In the genomic region with DNA sequence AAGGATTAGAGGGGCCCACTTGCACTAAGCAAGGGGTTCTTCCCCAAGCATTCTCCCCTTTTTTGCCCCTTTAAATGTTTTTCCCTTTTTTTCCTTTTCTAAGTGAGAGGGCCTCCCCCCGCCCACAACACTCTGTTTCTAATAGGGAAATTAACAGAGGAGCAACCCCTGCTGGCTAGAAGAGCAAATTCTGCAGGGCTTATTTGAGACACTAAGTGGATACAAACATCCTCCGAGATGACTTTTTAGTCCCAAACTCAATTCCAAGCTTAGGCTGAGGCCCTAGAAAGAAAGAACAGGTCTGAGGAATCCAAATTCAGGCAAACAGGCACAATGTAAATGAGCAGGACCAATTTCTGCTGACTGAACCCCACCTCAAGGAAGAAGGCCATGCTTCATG, we compare ENCODE assay signal across 25 cellular contexts.
DNase-seq lines count a peak whose midpoint lies in the region; ATAC-seq, FAIRE-seq and TF ChIP-seq lines count a peak whose summit lies in the region.
"Had no signal": no experiment of that assay in that cellular context is flagged by ENCODE, and none has a peak within 500 bp of the region (broad histone marks: within the 10 kb centered on the region; RNA-seq: fewer than 3 reads in every experiment).

No MANE protein-coding gene starts in this region.

- no peaks in the 10 kb centered on the region for H3K27me3 ChIP-seq in Loucy (ENCODE audit: insufficient read depth, low read length, poor library complexity, severe bottlenecking)
- H3K27me3 ChIP-seq in GM12878 (replicated peaks in 1 of 2; ENCODE audit: control insufficient read depth in 2 of 2, insufficient read depth in 2 of 2, low read length in 1 of 2), result peaks cover 0 to 2% of the 10 kb centered on the region in 2 experiments; a peak in 1 of 4 replicates
- H3K27me3 ChIP-seq: BLaER1, Peyer's patch had no signal

- DNase-seq in GM13976 (ENCODE audit: low spot score), result no peak
- DNase-seq in GM12878 (ENCODE audit: low read depth, low spot score), result no peak
- DNase-seq in islet precursor cell, result peak; percentile 17
- no peak for DNase-seq in Calu3
- no peak for DNase-seq in SHP77 (lab: John Stamatoyannopoulos, UW)
- DNase-seq: CD4-positive, alpha-beta T cell; HFFc6; IMR-90; NCI-H1092; NCI-H1417 treated with DMSO at 0.1 percent for 48 hours; NCI-H1694 treated with DMSO at 0.1 percent for 48 hours; NCI-H2081; NCI-H2227 treated with DMSO at 0.1 percent for 48 hours; NCI-H526 treated with DMSO at 0.1 percent for 48 hours; Peyer's patch; SK-N-SH; SW 1271 had no signal

- RAD21 ChIA-PET in GM12878 (lab: Charles Lee; ENCODE audit: unreplicated experiment), result no interaction called here

- no peaks in the 10 kb centered on the region for H3K79me2 ChIP-seq in Loucy (ENCODE audit: insufficient read depth, low read length)
- H3K79me2 ChIP-seq in GM12878 (ENCODE audit: control insufficient read depth, insufficient read depth, low read length), result no peaks in the 10 kb centered on the region

- no peak overlapping the region for H3K27ac Mint-ChIP-seq in Calu3 (ENCODE audit: unreplicated experiment)
- H3K27ac Mint-ChIP-seq: CD4-positive, alpha-beta T cell; HFFc6; T-helper 1 cell treated with Interleukin-12 subunit alpha and Interleukin-12 subunit beta and Interleukin-4 antibody, amounts not matched to agents 30 μg/mL and 1 μg/mL, for 36 hours had no signal

- H3K36me3 ChIP-seq in Loucy (ENCODE audit: insufficient read depth, low read length) (no peaks in the 10 kb centered on the region), GM12878 (ENCODE audit: control insufficient read depth in 2 of 2, insufficient read depth in 2 of 2, low read length in 1 of 2) (no peaks in the 10 kb centered on the region)
- H3K36me3 ChIP-seq: BLaER1, HAP-1, Peyer's patch had no signal

- no peaks in the 10 kb centered on the region for H3K9me2 ChIP-seq in Loucy (replicated peaks; ENCODE audit: low read depth, low read length)
- H3K9me2 ChIP-seq: SK-N-SH had no signal

- POLR2A ChIA-PET in GM12878 (lab: Charles Lee), result no interaction called here

- TF ChIP-seq CTCF in GM13976 (IDR thresholded peaks at IDR 0.05; ENCODE audit: borderline replicate concordance, control extremely low read depth, extremely low read depth, insufficient read depth, missing control alignments), result peak; percentile 11
- TF ChIP-seq CTCF in Loucy (conservative IDR thresholded peaks at IDR 0.05; ENCODE audit: low read length), result peak; percentile 35
- no peak for TF ChIP-seq CTCF in GM12878 (IDR thresholded peaks at IDR 0.05 in 2 of 3, conservative IDR thresholded peaks at IDR 0.05 in 1 of 3; ENCODE audit: control insufficient read depth in 2 of 3, extremely low read depth in 1 of 3, insufficient read depth in 1 of 3, low read depth in 3 of 3, low read length in 3 of 3)
- no peak for TF ChIP-seq CTCF in Calu3 (IDR thresholded peaks at IDR 0.05; ENCODE audit: unreplicated experiment)

- H3K4me3 ChIP-seq in Loucy (ENCODE audit: low read length, poor library complexity, severe bottlenecking), result no peak overlapping the region
- no peak overlapping the region for H3K4me3 ChIP-seq in GM12878
- H3K4me3 ChIP-seq: BLaER1, HAP-1, Peyer's patch had no signal

- TF ChIP-seq POLR2A in GM12878 (IDR thresholded peaks at IDR 0.05; ENCODE audit: low read depth, low read length), result no peak

- WGBS in GM12878 (ENCODE audit: insufficient coverage, insufficient replicate concordance, low lambda C conversion rate, missing lambda C conversion rate), result 7% methylated on average over 2 of the region's 2 CpGs

- H3K27ac ChIP-seq in GM12878 (ENCODE audit: control insufficient read depth, insufficient read depth), result no peak overlapping the region
- H3K27ac ChIP-seq: BLaER1, KMS-11, Peyer's patch had no signal

- in situ Hi-C loops in GM13976 (cut with MboI; ENCODE audit: low sequenced_read_pairs, unreplicated experiment), result no loop called here
- in situ Hi-C loops in GM12878 (cut with MboI), result no loop called here

- intact Hi-C loops in GM12878 (cut with micrococcal nuclease; ENCODE audit: unreplicated experiment), result no loop called here
- intact Hi-C loops in Calu3 (cut with micrococcal nuclease; ENCODE audit: unreplicated experiment), result no loop called here

- TF ChIP-seq RAD21 in GM12878 (IDR thresholded peaks at IDR 0.05; ENCODE audit: insufficient read depth, low read depth, low read length), result peak; percentile 20; the same call in 1 of the 2 replicates

- H4K20me1 ChIP-seq in Loucy (ENCODE audit: insufficient read depth, low read length, poor library complexity, severe bottlenecking) (no peaks in the 10 kb centered on the region), GM12878 (ENCODE audit: control insufficient read depth, insufficient read depth) (no peaks in the 10 kb centered on the region)
- H4K20me1 ChIP-seq: BLaER1 had no signal

- CTCF ChIA-PET in GM12878 (lab: Yijun Ruan, JAX) (no interaction called here), Calu3 (lab: Charles Lee) (no interaction called here)

- no peak overlapping the region for H2AFZ ChIP-seq in Loucy (ENCODE audit: low read length)
- H2AFZ ChIP-seq in GM12878 (ENCODE audit: control insufficient read depth, low read depth, low read length), result no peak overlapping the region

- H3K9me3 Mint-ChIP-seq in Calu3 (ENCODE audit: low read depth, unreplicated experiment), result no peaks in the 10 kb centered on the region
- H3K9me3 Mint-ChIP-seq: CD4-positive, alpha-beta T cell; T-helper 1 cell treated with Interleukin-12 subunit alpha and Interleukin-12 subunit beta and Interleukin-4 antibody, amounts not matched to agents 30 μg/mL and 1 μg/mL, for 36 hours had no signal

- H3K4me1 ChIP-seq in Loucy (ENCODE audit: insufficient read depth, low read length, poor library complexity, severe bottlenecking), result no peaks in the 10 kb centered on the region
- no peaks in the 10 kb centered on the region for H3K4me1 ChIP-seq in GM12878 (ENCODE audit: control insufficient read depth, insufficient read depth, low read length)
- H3K4me1 ChIP-seq: BLaER1, HAP-1, Peyer's patch had no signal

- ATAC-seq in GM12878 (no peak), HG02981 (IDR thresholded peaks at IDR 0.05; ENCODE audit: unreplicated experiment) (no peak)

- peaks cover 3% of the 10 kb centered on the region for H3K27me3 Mint-ChIP-seq in Calu3 (ENCODE audit: unreplicated experiment)

- BruUV-seq in GM12878 (replicated peaks; lab: Mats Ljungman, UMichigan) (no TSS peak), Calu3 (replicated peaks; lab: Mats Ljungman, UMichigan) (no TSS peak)

- H3K4me2 ChIP-seq in Loucy (ENCODE audit: low read depth, low read length, poor library complexity, severe bottlenecking) (no peak overlapping the region), GM12878 (ENCODE audit: control insufficient read depth, insufficient read depth) (no peak overlapping the region)
- H3K4me2 ChIP-seq: BLaER1, KMS-11, SK-N-SH had no signal

- TF ChIP-seq EP300 in GM12878 (IDR thresholded peaks at IDR 0.05; ENCODE audit: borderline replicate concordance in 1 of 2, control insufficient read depth in 1 of 2, low read depth in 2 of 2, low read length in 2 of 2), result no peak

- H3K4me3 Mint-ChIP-seq in Calu3 (ENCODE audit: low read depth, unreplicated experiment), result no peak overlapping the region
- H3K4me3 Mint-ChIP-seq: CD4-positive, alpha-beta T cell; HFFc6; T-helper 1 cell treated with Interleukin-12 subunit alpha and Interleukin-12 subunit beta and Interleukin-4 antibody, amounts not matched to agents 30 μg/mL and 1 μg/mL, for 36 hours had no signal

- H3K9ac ChIP-seq in Loucy (ENCODE audit: low read depth, low read length, poor library complexity, severe bottlenecking) (no peak overlapping the region), GM12878 (ENCODE audit: control insufficient read depth, insufficient read depth, low read length) (no peak overlapping the region)
- H3K9ac ChIP-seq: BLaER1, KMS-11, SK-N-SH had no signal

- H3K4me1 Mint-ChIP-seq in Calu3 (ENCODE audit: low read depth, unreplicated experiment), result no peaks in the 10 kb centered on the region

- H3K9me3 ChIP-seq in Loucy (ENCODE audit: insufficient read depth, low read depth, low read length) (no peaks in the 10 kb centered on the region; the same call in 1 of the 2 replicates), GM12878 (replicated peaks; ENCODE audit: control insufficient read depth, insufficient read depth, low read length) (no peaks in the 10 kb centered on the region)
- H3K9me3 ChIP-seq: HAP-1, Peyer's patch, SK-N-SH had no signal

- SMC1A ChIA-PET in GM12878 (lab: Charles Lee; ENCODE audit: uncharacterized antibody, unreplicated experiment), result no interaction called here

- H3F3A ChIP-seq in Loucy (ENCODE audit: low read depth), result no peaks in the 10 kb centered on the region

- FAIRE-seq in GM12878 (lab: Jason Lieb, UNC), result no peak
- FAIRE-seq: G401.6, GM19239 had no signal

- H3K36me3 Mint-ChIP-seq in Calu3 (ENCODE audit: insufficient read depth, unreplicated experiment), result no peaks in the 10 kb centered on the region

TF ChIP-seq in GM12878, 131 proteins besides CTCF, POLR2A, EP300 and RAD21 (continues in another document):
- TF ChIP-seq SMAD1 (IDR thresholded peaks at IDR 0.05; ENCODE audit: low read depth, partially characterized antibody), result no peak
- no peak for TF ChIP-seq BCL11A (IDR thresholded peaks at IDR 0.05; ENCODE audit: low read depth, low read length)
- no peak for TF ChIP-seq SP1 (IDR thresholded peaks at IDR 0.05; ENCODE audit: low read depth, low read length)
- TF ChIP-seq TCF12 (IDR thresholded peaks at IDR 0.05; ENCODE audit: low read depth, low read length), result no peak
- TF ChIP-seq CHD2 (IDR thresholded peaks at IDR 0.05; ENCODE audit: borderline replicate concordance, low read depth, low read length), result no peak
- no peak for TF ChIP-seq ZSCAN29 (IDR thresholded peaks at IDR 0.05)
- TF ChIP-seq JUND (IDR thresholded peaks at IDR 0.05; ENCODE audit: low read depth, low read length), result no peak
- no peak for TF ChIP-seq MAX (IDR thresholded peaks at IDR 0.05; ENCODE audit: low read depth, low read length)
- TF ChIP-seq ETV6 (conservative IDR thresholded peaks at IDR 0.05 in 1 of 2, IDR thresholded peaks at IDR 0.05 in 1 of 2; ENCODE audit: borderline replicate concordance in 1 of 2, low read depth in 1 of 2), result no peak
- no peak for TF ChIP-seq STAT3 (IDR thresholded peaks at IDR 0.05; ENCODE audit: low read depth, low read length)
- TF ChIP-seq, protein P1, sequence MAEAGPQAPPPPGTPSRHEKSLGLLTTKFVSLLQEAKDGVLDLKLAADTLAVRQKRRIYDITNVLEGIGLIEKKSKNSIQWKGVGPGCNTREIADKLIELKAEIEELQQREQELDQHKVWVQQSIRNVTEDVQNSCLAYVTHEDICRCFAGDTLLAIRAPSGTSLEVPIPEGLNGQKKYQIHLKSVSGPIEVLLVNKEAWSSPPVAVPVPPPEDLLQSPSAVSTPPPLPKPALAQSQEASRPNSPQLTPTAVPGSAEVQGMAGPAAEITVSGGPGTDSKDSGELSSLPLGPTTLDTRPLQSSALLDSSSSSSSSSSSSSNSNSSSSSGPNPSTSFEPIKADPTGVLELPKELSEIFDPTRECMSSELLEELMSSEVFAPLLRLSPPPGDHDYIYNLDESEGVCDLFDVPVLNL (IDR thresholded peaks at IDR 0.05; ENCODE audit: low read depth, low read length), result no peak

Comparison
In these comparisons a context has a peak if more than half of its experiments do, and no peak if none do; other contexts are left out.
1. CTCF ChIP-seq: peak in GM13976 (single experiment) and Loucy (single experiment); none in GM12878 (0 of 3) and Calu3 (single experiment).